In genomic region chr6:75550544-75551167, GRCh38 we compare ENCODE assay signal across 28 cellular contexts. TPM values are rescaled to one million over a fixed set of nuclear protein-coding genes. Genes with fewer than 3 reads are reported as not detected.
DNase-seq lines count a peak whose midpoint lies in the region; ATAC-seq and TF ChIP-seq lines count a peak whose summit lies in the region.
"Had no signal": no experiment of that assay in that cellular context is flagged by ENCODE, and none has a peak within 500 bp of the region (broad histone marks: within the 10 kb centered on the region; RNA-seq: fewer than 3 reads in every experiment).

No MANE protein-coding gene starts in this region.

- H3K4me1 Mint-ChIP-seq in activated T-helper 17 cell treated with anti-CD3 and anti-CD28 coated beads, Interleukin-2, amount 50 U/mL, for 72 hours, result peaks cover 5% of the 10 kb centered on the region
- peaks cover 3% of the 10 kb centered on the region for H3K4me1 Mint-ChIP-seq in CD8-positive, alpha-beta T cell (ENCODE audit: low read depth)
- H3K4me1 Mint-ChIP-seq: naive B cell had no signal

- intact Hi-C loops in CD8-positive, alpha-beta T cell (cut with DNase I, micrococcal nuclease), result no loop called here

- H3K27me3 Mint-ChIP-seq in activated T-helper 17 cell treated with anti-CD3 and anti-CD28 coated beads, Interleukin-2, amount 50 U/mL, for 72 hours, result no peaks in the 10 kb centered on the region
- H3K27me3 Mint-ChIP-seq in CD8-positive, alpha-beta T cell (ENCODE audit: low read depth), result no peaks in the 10 kb centered on the region
- H3K27me3 Mint-ChIP-seq: activated CD8-positive, alpha-beta memory T cell treated with anti-CD3 and anti-CD28 coated beads, Interleukin-2, amount 10 ng/mL, durations not matched to agents 7 days and 5 days had no signal

- no peak overlapping the region for H3K27ac ChIP-seq in CD8-positive, alpha-beta T cell (ENCODE audit: low read depth, low read length)
- H3K27ac ChIP-seq: heart right ventricle, SK-N-MC, skin epidermis, testis had no signal

- no peak for TF ChIP-seq CTCF in CD8-positive, alpha-beta T cell (IDR thresholded peaks at IDR 0.05)

- no peaks in the 10 kb centered on the region for H3K36me3 Mint-ChIP-seq in activated T-helper 17 cell treated with anti-CD3 and anti-CD28 coated beads, Interleukin-2, amount 50 U/mL, for 72 hours (ENCODE audit: low read depth)
- H3K36me3 Mint-ChIP-seq in CD8-positive, alpha-beta T cell, result no peaks in the 10 kb centered on the region
- H3K36me3 Mint-ChIP-seq: activated CD8-positive, alpha-beta memory T cell treated with anti-CD3 and anti-CD28 coated beads, Interleukin-2, amount 10 ng/mL, durations not matched to agents 7 days and 5 days; immature natural killer cell; naive B cell had no signal

- no peaks in the 10 kb centered on the region for H3K4me1 ChIP-seq in CD8-positive, alpha-beta T cell (ENCODE audit: insufficient read depth, low read length)
- H3K4me1 ChIP-seq: Caco-2, heart right ventricle, testis had no signal

- POLR2A ChIA-PET in CD8-positive, alpha-beta T cell (lab: Charles Lee), result no interaction called here

- no peaks in the 10 kb centered on the region for H3K9me3 Mint-ChIP-seq in activated T-helper 17 cell treated with anti-CD3 and anti-CD28 coated beads, Interleukin-2, amount 50 U/mL, for 72 hours
- no peaks in the 10 kb centered on the region for H3K9me3 Mint-ChIP-seq in CD8-positive, alpha-beta T cell
- H3K9me3 Mint-ChIP-seq: immature natural killer cell; T-helper 2 cell treated with Interferon-gamma antibody and Interleukin-4, amounts not matched to agents 5 μg/mL and 100 μg/mL, for 36 hours had no signal

- no peaks in the 10 kb centered on the region for H3K27me3 ChIP-seq in CD8-positive, alpha-beta T cell (ENCODE audit: insufficient read depth, low read length)
- H3K27me3 ChIP-seq: heart right ventricle, MG63, testis had no signal

- DNase-seq in renal cortical epithelial cell (ENCODE audit: low read depth), result peak; percentile 59
- DNase-seq in HUDEP-2 (lab: John Stamatoyannopoulos, UW; ENCODE audit: unreplicated experiment in 76 of 76), result no peak
- no peak for DNase-seq in CD8-positive, alpha-beta T cell
- DNase-seq in NCI-H2029 treated with DMSO at 0.1 percent for 48 hours (lab: John Stamatoyannopoulos, UW), result no peak
- no peak for DNase-seq in D341Med (ENCODE audit: low spot score)
- DNase-seq: activated CD8-positive, alpha-beta memory T cell treated with anti-CD3 and anti-CD28 coated beads, Interleukin-2, amount 10 ng/mL, durations not matched to agents 7 days and 5 days; activated gamma-delta T cell; AML-193; amniotic stem cell; Caco-2; effector memory CD4-positive, alpha-beta T cell; EL; heart right ventricle; MG63; naive B cell; NCI-H1694; NCI-H226; stimulated activated CD8-positive, alpha-beta memory T cell treated with anti-CD3 and anti-CD28 coated beads, Interleukin-4, amount 100 ng/mL, for 48 hours; testis had no signal

- no peak overlapping the region for H3K4me3 ChIP-seq in CD8-positive, alpha-beta T cell (ENCODE audit: low read depth, low read length)
- H3K4me3 ChIP-seq: heart right ventricle, MG63, SK-N-MC, skin epidermis, testis had no signal

- CTCF ChIA-PET in CD8-positive, alpha-beta T cell (lab: Charles Lee), result no interaction called here

- no peak overlapping the region for H3K4me3 Mint-ChIP-seq in activated T-helper 17 cell treated with anti-CD3 and anti-CD28 coated beads, Interleukin-2, amount 50 U/mL, for 72 hours
- H3K4me3 Mint-ChIP-seq in CD8-positive, alpha-beta T cell, result no peak overlapping the region
- H3K4me3 Mint-ChIP-seq: activated CD8-positive, alpha-beta memory T cell treated with anti-CD3 and anti-CD28 coated beads, Interleukin-2, amount 10 ng/mL, durations not matched to agents 7 days and 5 days; naive B cell; T-helper 2 cell treated with Interferon-gamma antibody and Interleukin-4, amounts not matched to agents 5 μg/mL and 100 μg/mL, for 36 hours had no signal

- peak; percentile 55 for ATAC-seq in GM18907 (IDR thresholded peaks at IDR 0.05; ENCODE audit: unreplicated experiment)
- peak; percentile 46 for ATAC-seq in HG02759 (IDR thresholded peaks at IDR 0.05; ENCODE audit: unreplicated experiment)
- peak; percentile 52 for ATAC-seq in activated T-helper 17 cell treated with anti-CD3 and anti-CD28 coated beads, Interleukin-2, amount 50 U/mL, for 72 hours (replicated peaks)
- ATAC-seq in CD8-positive, alpha-beta T cell, result no peak
- ATAC-seq: activated CD4-positive, CD25-positive, alpha-beta regulatory T cell treated with anti-CD3 and anti-CD28 coated beads, Interleukin-2, amount 50 U/mL, for 24 hours; activated CD8-positive, alpha-beta memory T cell treated with anti-CD3 and anti-CD28 coated beads, Interleukin-2, amount 10 ng/mL, durations not matched to agents 7 days and 5 days; HCT116; heart right ventricle had no signal

- no peaks in the 10 kb centered on the region for H3K9me3 ChIP-seq in CD8-positive, alpha-beta T cell (ENCODE audit: low read length)
- H3K9me3 ChIP-seq: Caco-2, heart right ventricle, MG63, testis had no signal

- H3K36me3 ChIP-seq in CD8-positive, alpha-beta T cell (ENCODE audit: insufficient read depth, low read length), result no peaks in the 10 kb centered on the region
- H3K36me3 ChIP-seq: heart right ventricle, MG63 had no signal

- H3K27ac Mint-ChIP-seq in activated T-helper 17 cell treated with anti-CD3 and anti-CD28 coated beads, Interleukin-2, amount 50 U/mL, for 72 hours, result no peak overlapping the region
- no peak overlapping the region for H3K27ac Mint-ChIP-seq in CD8-positive, alpha-beta T cell
- H3K27ac Mint-ChIP-seq: activated CD8-positive, alpha-beta memory T cell treated with anti-CD3 and anti-CD28 coated beads, Interleukin-2, amount 10 ng/mL, durations not matched to agents 7 days and 5 days; T-helper 2 cell treated with Interferon-gamma antibody and Interleukin-4, amounts not matched to agents 5 μg/mL and 100 μg/mL, for 36 hours had no signal

RNA-seq across cellular contexts. Expression of gene SENP6, which starts 51.0 kb away (rescaled TPM):
- 10 to 100 TPM; 60.0 to 68.3 TPM for total RNA-seq in activated T-helper 17 cell treated with anti-CD3 and anti-CD28 coated beads, Interleukin-2, amount 50 U/mL, for 72 hours
- total RNA-seq in renal cortical epithelial cell, result 47.8 and 104 TPM in 2 replicates
- total RNA-seq in CD8-positive, alpha-beta T cell, result 10 to 100 TPM; 83.6 to 94.8 TPM

RNA-seq across cellular contexts. Expression of gene FILIP1, which starts 57.1 kb away (rescaled TPM):
- not detected for total RNA-seq in activated T-helper 17 cell treated with anti-CD3 and anti-CD28 coated beads, Interleukin-2, amount 50 U/mL, for 72 hours
- total RNA-seq in renal cortical epithelial cell, result 0.17 and 1.5 TPM in 2 replicates
- total RNA-seq in CD8-positive, alpha-beta T cell, result under 1 TPM in 1 of 2 experiments, not detected in 1; 0.06 TPM
- total RNA-seq: activated CD8-positive, alpha-beta memory T cell treated with anti-CD3 and anti-CD28 coated beads, Interleukin-2, amount 10 ng/mL, durations not matched to agents 7 days and 5 days had no signal
